Comparison of ENCODE assay signal across 16 cellular contexts in genomic region chr12:131918311-131919050, GRCh38.
"Had no signal": no experiment of that assay in that cellular context is flagged by ENCODE, and none has a peak within 500 bp of the region (broad histone marks: within the 10 kb centered on the region; RNA-seq: fewer than 3 reads in every experiment).

No MANE protein-coding gene starts in this region.

- H3K27me3 ChIP-seq: body of pancreas, colonic mucosa, upper lobe of left lung had no signal

- H3K27ac ChIP-seq: body of pancreas, colonic mucosa, skin epidermis, thoracic aorta, upper lobe of left lung had no signal

- H3K4me3 ChIP-seq: body of pancreas, colonic mucosa, skin epidermis, thoracic aorta, upper lobe of left lung had no signal

- H3K36me3 ChIP-seq: colonic mucosa had no signal

- H3K9me3 ChIP-seq: body of pancreas, colonic mucosa, thoracic aorta, upper lobe of left lung had no signal

- H3K4me1 ChIP-seq: body of pancreas, colonic mucosa, upper lobe of left lung had no signal

- FAIRE-seq: TTC549 had no signal

- DNase-seq: activated CD4-positive, alpha-beta T cell treated with anti-CD3 and anti-CD28 coated beads for 36 hours; activated CD4-positive, alpha-beta T cell treated with anti-CD3 and anti-CD28 coated beads, Interleukin-2, amount 50 U/mL, for 48 hours; activated naive CD8-positive, alpha-beta T cell treated with anti-CD3 and anti-CD28 coated beads for 36 hours; amygdala; central memory CD4-positive, alpha-beta T cell; colonic mucosa; foreskin melanocyte; left ventricle myocardium superior; stimulated activated CD4-positive, alpha-beta T cell treated with anti-CD3 and anti-CD28 coated beads, Interleukin-15, amount 100 ng/mL, for 24 hours; stimulated activated CD4-positive, alpha-beta T cell treated with anti-CD3 and anti-CD28 coated beads, Interleukin-2, amount 100 ng/mL, for 48 hours; SW 1271 had no signal
